24 cellular contexts compared by ENCODE assay signal in the genomic region with DNA sequence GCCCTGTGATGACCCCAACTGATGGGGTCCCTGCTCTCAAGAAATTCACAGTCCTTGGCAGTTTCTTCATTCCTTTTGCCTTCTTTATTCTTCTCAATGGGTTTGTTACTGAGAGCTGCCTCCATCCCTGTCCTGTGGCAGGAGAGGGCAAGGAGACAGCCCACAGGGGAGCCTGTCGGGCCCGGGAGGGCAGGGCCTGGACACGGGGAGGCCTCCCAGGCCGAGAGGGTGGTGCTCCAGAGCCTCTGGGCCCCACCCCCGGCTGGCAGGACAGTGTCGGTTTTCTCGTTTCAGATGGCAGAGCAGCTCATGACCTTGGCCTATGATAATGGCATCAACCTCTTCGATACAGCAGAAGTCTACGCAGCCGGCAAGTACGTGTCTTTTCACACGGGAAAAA. TPM values are rescaled to one million over a fixed set of nuclear protein-coding genes. Genes with fewer than 3 reads are reported as not detected.
DNase-seq lines count a peak whose midpoint lies in the region; ATAC-seq, FAIRE-seq and TF ChIP-seq lines count a peak whose summit lies in the region.
"Had no signal": no experiment of that assay in that cellular context is flagged by ENCODE, and none has a peak within 500 bp of the region (broad histone marks: within the 10 kb centered on the region; RNA-seq: fewer than 3 reads in every experiment).

No MANE protein-coding gene starts in this region.

- H2AFZ ChIP-seq in HepG2 (ENCODE audit: low read length): no peak overlapping the region
- H2AFZ ChIP-seq in neuronal stem cell (ENCODE audit: low read length): no peak overlapping the region
- H2AFZ ChIP-seq: GM23248 had no signal

- H3K9me3 ChIP-seq in HepG2 (ENCODE audit: low read length) (no peaks in the 10 kb centered on the region), right lobe of liver (no peaks in the 10 kb centered on the region), neuronal stem cell (replicated peaks in 1 of 2; ENCODE audit: control insufficient read depth in 2 of 2, insufficient read depth in 1 of 2, low read depth in 1 of 2, low read length in 2 of 2) (no peaks in the 10 kb centered on the region), vagina (no peaks in the 10 kb centered on the region)
- H3K9me3 ChIP-seq: A549; BE2C; BLaER1 treated with 17β-estradiol and CSF1 and Interleukin-3, amounts not matched to agents 10 nM and 100 nM had no signal

- WGBS in HepG2 (ENCODE audit: low lambda C conversion rate): 71% methylated on average over 4 of the region's 12 CpGs
- 65% methylated on average over 6 of the region's 12 CpGs for WGBS in right lobe of liver (ENCODE audit: insufficient coverage, low coverage, low lambda C conversion rate, missing lambda C conversion rate)
- WGBS in neuronal stem cell (ENCODE audit: extremely low coverage in 2 of 2, insufficient read length in 2 of 2, insufficient replicate concordance in 1 of 2), 2 donors: no CpG with 5 or more reads among the region's 12 CpGs

- H3K27me3 ChIP-seq in HepG2 (ENCODE audit: control insufficient read depth in 1 of 2, insufficient read depth in 2 of 2, low read length in 2 of 2) (peaks cover 0 to 3% of the 10 kb centered on the region in 2 experiments; a peak in 1 of 5 replicates), right lobe of liver (no peaks in the 10 kb centered on the region), neuronal stem cell (ENCODE audit: control insufficient read depth in 3 of 3, insufficient read depth in 3 of 3, low read depth in 1 of 3, low read length in 3 of 3) (peaks cover 0 to 52% (median 0%) of the 10 kb centered on the region in 3 experiments), vagina (no peaks in the 10 kb centered on the region)
- H3K27me3 ChIP-seq: BE2C; BLaER1 treated with 17β-estradiol and CSF1 and Interleukin-3, amounts not matched to agents 10 nM and 100 nM had no signal

- peak overlapping the region; percentile 29 for H3K23ac ChIP-seq in neuronal stem cell (ENCODE audit: low read depth, low read length, poor library complexity)

- no peak overlapping the region for H2BK120ac ChIP-seq in neuronal stem cell (ENCODE audit: low read depth, low read length)

- H2BK5ac ChIP-seq in neuronal stem cell (ENCODE audit: low read length): no peak overlapping the region

- H2BK12ac ChIP-seq in neuronal stem cell (ENCODE audit: low read length): no peak overlapping the region

- no peak overlapping the region for H3K4me3 Mint-ChIP-seq in natural killer cell
- H3K4me3 Mint-ChIP-seq: CD14-positive monocyte; CD4-positive, alpha-beta T cell; CD8-positive, alpha-beta memory T cell; H9 had no signal

- no peaks in the 10 kb centered on the region for H3K27me3 Mint-ChIP-seq in natural killer cell (ENCODE audit: low read depth in 2 of 2)
- H3K27me3 Mint-ChIP-seq: CD4-positive, alpha-beta T cell; CD8-positive, alpha-beta memory T cell had no signal

- TF ChIP-seq RAD21 in HepG2 (CRISPR knock-in tag; IDR thresholded peaks at IDR 0.05): no peak

- H3K4me1 ChIP-seq in HepG2 (ENCODE audit: insufficient read depth, low read length) (peaks cover 11% of the 10 kb centered on the region), right lobe of liver (no peaks in the 10 kb centered on the region), neuronal stem cell (ENCODE audit: control insufficient read depth in 2 of 2, insufficient read depth in 1 of 2, low read depth in 1 of 2, low read length in 2 of 2) (peaks cover 0 to 20% of the 10 kb centered on the region in 2 donors), vagina (peaks cover 31% of the 10 kb centered on the region)
- H3K4me1 ChIP-seq: A549, BE2C had no signal

- in situ Hi-C loops in HepG2 (cut with HindIII; ENCODE audit: extremely low pct_ligation_motif_present, low pct_unique_long_range_greater_than_20kb): no loop called here

- ATAC-seq in HepG2: no peak
- no peak for ATAC-seq in right lobe of liver
- no peak for ATAC-seq in GM21529 (IDR thresholded peaks at IDR 0.05; ENCODE audit: unreplicated experiment)
- ATAC-seq in natural killer cell: no peak

- no peak overlapping the region for H3K4ac ChIP-seq in neuronal stem cell (ENCODE audit: low read length)

- H3K18ac ChIP-seq in neuronal stem cell (ENCODE audit: low read length): no peak overlapping the region

- DNase-seq in HepG2 (ENCODE audit: low spot score) (no peak), right lobe of liver (no peak), neuronal stem cell (ENCODE audit: low spot score) (no peak), vagina (ENCODE audit: extremely low spot score in 2 of 2) (no peak), NCI-H82 treated with DMSO at 0.1 percent for 48 hours (lab: John Stamatoyannopoulos, UW; ENCODE audit: unreplicated experiment) (no peak), natural killer cell (no peak)
- DNase-seq: ACHN; AML-193; CD4-positive, alpha-beta T cell; CD8-positive, alpha-beta memory T cell; DMS79 treated with DMSO at 0.1 percent for 48 hours; GF-D8; H9 had no signal

- intact Hi-C loops in HepG2 (cut with micrococcal nuclease; ENCODE audit: unreplicated experiment): no loop called here
- intact Hi-C loops in right lobe of liver (cut with DNase I): no loop called here
- intact Hi-C loops in vagina (cut with DNase I): no loop called here
- intact Hi-C loops in natural killer cell (cut with micrococcal nuclease): no loop called here

- H3K79me2 ChIP-seq in HepG2 (ENCODE audit: insufficient read depth, low read length): no peaks in the 10 kb centered on the region

- H3K36me3 Mint-ChIP-seq in natural killer cell: no peaks in the 10 kb centered on the region

- no peak overlapping the region for H3K27ac Mint-ChIP-seq in natural killer cell
- H3K27ac Mint-ChIP-seq: CD4-positive, alpha-beta T cell; H9 had no signal

- peak overlapping the region; percentile 17 for H2AK5ac ChIP-seq in neuronal stem cell (ENCODE audit: low read depth, low read length)

- no peaks in the 10 kb centered on the region for H3K9me3 Mint-ChIP-seq in natural killer cell
- H3K9me3 Mint-ChIP-seq: CD14-positive monocyte; CD4-positive, alpha-beta T cell; CD8-positive, alpha-beta memory T cell; H9 had no signal

- H3K27ac ChIP-seq in HepG2 (ENCODE audit: extremely low read length, insufficient read depth, low read length): no peak overlapping the region
- H3K27ac ChIP-seq in right lobe of liver: no peak overlapping the region
- peak overlapping the region; percentile 83 for H3K27ac ChIP-seq in cingulate gyrus (ENCODE audit: low read depth, low read length)
- H3K27ac ChIP-seq in neuronal stem cell (replicated peaks; ENCODE audit: low read length): no peak overlapping the region
- peak overlapping the region; percentile 79 for H3K27ac ChIP-seq in vagina
- H3K27ac ChIP-seq: A549; BLaER1 treated with 17β-estradiol and CSF1 and Interleukin-3, amounts not matched to agents 10 nM and 100 nM; GM23248 had no signal

- CTCF ChIA-PET in HepG2 (lab: Yijun Ruan, JAX; ENCODE audit: low intra/inter-chr PET ratio, low total read pairs): no interaction called here

- POLR2A ChIA-PET in HepG2 (lab: Yijun Ruan, JAX): no interaction called here

- BruUV-seq in HepG2 (replicated peaks; lab: Mats Ljungman, UMichigan): no TSS peak

- H3K14ac ChIP-seq in neuronal stem cell (ENCODE audit: low read length): no peak overlapping the region

- no peaks in the 10 kb centered on the region for H4K20me1 ChIP-seq in HepG2 (ENCODE audit: insufficient read depth, low read length)

- H3K9ac ChIP-seq in HepG2 (ENCODE audit: insufficient read depth, low read depth, low read length) (no peak overlapping the region), neuronal stem cell (ENCODE audit: low read depth, low read length, poor library complexity) (no peak overlapping the region)
- H3K9ac ChIP-seq: GM23248 had no signal

- no peak for TF ChIP-seq CTCF in HepG2 (CRISPR knock-in tag; IDR thresholded peaks at IDR 0.05)
- no peak for TF ChIP-seq CTCF in right lobe of liver (IDR thresholded peaks at IDR 0.05)
- no peak for TF ChIP-seq CTCF in vagina (IDR thresholded peaks at IDR 0.05)
- no peak for TF ChIP-seq CTCF in natural killer cell (IDR thresholded peaks at IDR 0.05)

- H4K91ac ChIP-seq in neuronal stem cell (ENCODE audit: low read depth, low read length, poor library complexity): no peak overlapping the region

- no peak overlapping the region for H4K8ac ChIP-seq in neuronal stem cell (ENCODE audit: low read depth, low read length)

- TF ChIP-seq POLR2A in HepG2 (IDR thresholded peaks at IDR 0.05; ENCODE audit: insufficient read depth in 1 of 2, low read depth in 2 of 2, low read length in 2 of 2): no peak
- no peak for TF ChIP-seq POLR2A in right lobe of liver (IDR thresholded peaks at IDR 0.05)
- TF ChIP-seq POLR2A in vagina (IDR thresholded peaks at IDR 0.05): no peak

- peak overlapping the region; percentile 8; the same call in 1 of the 2 replicates for H3K4me2 ChIP-seq in HepG2 (ENCODE audit: low read depth, low read length)
- H3K4me2 ChIP-seq in neuronal stem cell (ENCODE audit: insufficient read depth, low read length, poor library complexity, severe bottlenecking): no peak overlapping the region
- H3K4me2 ChIP-seq: A549 had no signal

- H3K4me3 ChIP-seq in HepG2 (replicated peaks in 1 of 3; ENCODE audit: insufficient read depth in 1 of 3, low read depth in 2 of 3, low read length in 3 of 3) (no peak overlapping the region), right lobe of liver (no peak overlapping the region), neuronal stem cell (ENCODE audit: low read length in 2 of 2) (no peak overlapping the region), vagina (no peak overlapping the region)
- H3K4me3 ChIP-seq: A549; BLaER1 treated with 17β-estradiol and CSF1 and Interleukin-3, amounts not matched to agents 10 nM and 100 nM; GM23248 had no signal

- TF ChIP-seq EP300 in HepG2 (IDR thresholded peaks at IDR 0.05; ENCODE audit: low read depth in 2 of 2, low read length in 2 of 2) (no peak), HepG2 (CRISPR knock-in tag; IDR thresholded peaks at IDR 0.05; ENCODE audit: borderline replicate concordance) (no peak)

- no peaks in the 10 kb centered on the region for H3K79me1 ChIP-seq in neuronal stem cell (ENCODE audit: low read depth, low read length)

- H3K4me1 Mint-ChIP-seq in natural killer cell: peaks cover 6 to 14% of the 10 kb centered on the region in 2 donors
- H3K4me1 Mint-ChIP-seq: CD14-positive monocyte had no signal

- H2BK15ac ChIP-seq in neuronal stem cell (ENCODE audit: low read length): no peak overlapping the region

- H3K36me3 ChIP-seq in HepG2 (replicated peaks in 1 of 2; ENCODE audit: control insufficient read depth in 1 of 2, insufficient read depth in 2 of 2, low read length in 2 of 2): no peaks in the 10 kb centered on the region
- H3K36me3 ChIP-seq in right lobe of liver: no peaks in the 10 kb centered on the region
- H3K36me3 ChIP-seq in neuronal stem cell (replicated peaks in 1 of 2; ENCODE audit: control insufficient read depth in 2 of 2, insufficient read depth in 2 of 2, low read length in 2 of 2): no peaks in the 10 kb centered on the region
- H3K36me3 ChIP-seq in vagina: no peaks in the 10 kb centered on the region
- H3K36me3 ChIP-seq: BE2C had no signal

- no peak for FAIRE-seq in HepG2 (lab: Jason Lieb, UNC)
- FAIRE-seq: A549, D721Med, GM12891, GM18507, H1 had no signal

RNA-seq across cellular contexts. Expression of a gene that starts 36.2 kb away (rescaled TPM):
- 6.2 and 6.9 TPM in 2 replicates for total RNA-seq in HepG2 (2016; rRNA removed; fragmentation: Illumina TruSeq; extraction: Trizol)
- total RNA-seq in HepG2 (2016; cell fraction: cytosol; rRNA removed; fragmentation: Illumina TruSeq; extraction: Trizol; ENCODE audit: low read depth): 2.4 and 4.5 TPM in 2 replicates
- 5.5 and 6.9 TPM in 2 replicates for total RNA-seq in HepG2 (2016; cell fraction: insoluble cytoplasmic fraction; rRNA removed; fragmentation: Illumina TruSeq; extraction: Trizol)
- total RNA-seq in HepG2 (2016; cell fraction: membrane; rRNA removed; fragmentation: Illumina TruSeq; extraction: Trizol): 5.4 and 6.7 TPM in 2 replicates
- total RNA-seq in HepG2 (2016; cell fraction: nucleus; rRNA removed; fragmentation: Illumina TruSeq; extraction: Trizol): 4.9 and 5.4 TPM in 2 replicates
- polyA plus RNA-seq in HepG2 (2011; rRNA removed): 8.8 and 11.7 TPM in 2 replicates
- polyA plus RNA-seq in HepG2 (2011; cell fraction: cytosol; rRNA removed): 6.5 and 7.2 TPM in 2 replicates
- polyA plus RNA-seq in HepG2 (2011; cell fraction: nucleus; rRNA removed): 30.5 and 35.5 TPM in 2 replicates
- 6.4 and 8.3 TPM in 2 replicates for polyA plus RNA-seq in HepG2 (2012)
- 3.7 and 4.2 TPM in 2 replicates for polyA plus RNA-seq in HepG2 (2016; cell fraction: cytosol; fragmentation: Illumina TruSeq; extraction: Trizol; ENCODE audit: low read depth)
- 5.7 and 8.4 TPM in 2 replicates for polyA plus RNA-seq in HepG2 (2016; cell fraction: insoluble cytoplasmic fraction; fragmentation: Illumina TruSeq; extraction: Trizol; ENCODE audit: low read depth)
- polyA plus RNA-seq in HepG2 (2016; cell fraction: membrane; fragmentation: Illumina TruSeq; extraction: Trizol; ENCODE audit: low read depth): 4.3 and 4.4 TPM in 2 replicates
- 13.3 and 15.1 TPM in 2 replicates for polyA plus RNA-seq in HepG2 (2016; cell fraction: nucleus; fragmentation: Illumina TruSeq; extraction: Trizol; ENCODE audit: insufficient read depth, low read depth)
- 7.0 and 40.0 TPM in 2 replicates for polyA minus RNA-seq in HepG2 (2011; rRNA and poly(A)+ RNA removed; ENCODE audit: low replicate concordance)
- polyA minus RNA-seq in HepG2 (2011; cell fraction: cytosol; rRNA and poly(A)+ RNA removed): 5.6 and 6.2 TPM in 2 replicates
- polyA minus RNA-seq in HepG2 (2011; cell fraction: nucleus; rRNA and poly(A)+ RNA removed): 8.2 and 11.2 TPM in 2 replicates
- 10 to 100 TPM in 2 of 6 experiments, 1 to 10 TPM in 4; 4.4 to 14.8 (median 6.9) TPM for total RNA-seq in right lobe of liver
- polyA plus RNA-seq in neuronal stem cell (2013, experiment 1 of 2): 5.4 TPM
- polyA plus RNA-seq in neuronal stem cell (2013, experiment 2 of 2): 6.0 TPM
- total RNA-seq in vagina: 8.8 TPM
- total RNA-seq in natural killer cell: 100 to 1,000 TPM; 387 to 749 (median 430) TPM

Comparison
In these comparisons a context has a peak if more than half of its experiments do, and no peak if none do; other contexts are left out.
1. H3K27ac ChIP-seq: peak in cingulate gyrus (single experiment) and vagina (single experiment); none in HepG2 (single experiment), right lobe of liver (0 of 3) and neuronal stem cell (single experiment).
2. RNA of a gene that starts 36.2 kb away (total RNA-seq): 387 to 749 TPM in natural killer cell; 8.8 TPM in vagina (single experiment), 4.4 to 14.8 TPM in right lobe of liver and 2.4 to 6.9 TPM in HepG2; every median in the first group is over 10 times any median in the second.